Comparison of ENCODE assay signal across 30 cellular contexts in genomic region chr4:102089850-102090621, GRCh38.
"Had no signal": no experiment of that assay in that cellular context is flagged by ENCODE, and none has a peak within 500 bp of the region (broad histone marks: within the 10 kb centered on the region; RNA-seq: fewer than 3 reads in every experiment).

No MANE protein-coding gene starts in this region.

- H3K9me3 ChIP-seq: adrenal gland, ascending aorta, breast epithelium, colonic mucosa, esophagus squamous epithelium, gastroesophageal sphincter had no signal

- DNase-seq: activated CD4-positive, alpha-beta memory T cell treated with anti-CD3 and anti-CD28 coated beads for 36 hours; activated CD4-positive, alpha-beta T cell treated with anti-CD3 and anti-CD28 coated beads for 48 hours; activated CD4-positive, CD25-positive, alpha-beta regulatory T cell; activated CD4-positive, CD25-positive, alpha-beta regulatory T cell treated with anti-CD3 and anti-CD28 coated beads, Interleukin-2, amount 50 U/mL, for 72 hours; activated CD8-positive, alpha-beta memory T cell treated with anti-CD3 and anti-CD28 coated beads, Interleukin-2, amount 10 ng/mL, durations not matched to agents 7 days and 5 days; activated CD8-positive, alpha-beta memory T cell treated with anti-CD3 and anti-CD28 coated beads, Interleukin-2, amount 50 U/mL, for 4 hours; activated CD8-positive, alpha-beta T cell treated with anti-CD3 and anti-CD28 coated beads, Interleukin-2, amount 10 ng/mL, durations not matched to agents 7 days and 5 days; activated effector memory CD4-positive, alpha-beta T cell treated with anti-CD3 and anti-CD28 coated beads, Interleukin-2, amount 50 U/mL, for 16 hours; activated naive CD4-positive, alpha-beta T cell treated with anti-CD3 and anti-CD28 coated beads for 36 hours; activated naive CD8-positive, alpha-beta T cell treated with anti-CD3 and anti-CD28 coated beads for 36 hours; activated naive CD8-positive, alpha-beta T cell treated with anti-CD3 and anti-CD28 coated beads, Interleukin-2, amount 50 U/mL, for 24 hours; activated T-cell treated with anti-CD3 and anti-CD28 coated beads, Interleukin-2, amount 50 U/mL, for 1 hour; activated T-cell treated with anti-CD3 and anti-CD28 coated beads, Interleukin-2, amount 50 U/mL, for 48 hours; adrenal gland; central memory CD4-positive, alpha-beta T cell; cerebellar nuclear complex; colonic mucosa; effector CD8-positive, alpha-beta T cell; esophagus squamous epithelium; foreskin melanocyte; T-helper 1 cell; T-helper 17 cell; T1000 had no signal

- ATAC-seq: activated CD8-positive, alpha-beta memory T cell treated with anti-CD3 and anti-CD28 coated beads, Interleukin-2, amount 10 ng/mL, durations not matched to agents 7 days and 5 days; activated CD8-positive, alpha-beta T cell treated with anti-CD3 and anti-CD28 coated beads, Interleukin-2, amount 10 ng/mL, durations not matched to agents 7 days and 5 days; activated naive CD8-positive, alpha-beta T cell treated with anti-CD3 and anti-CD28 coated beads, Interleukin-2, amount 50 U/mL, for 24 hours; gastroesophageal sphincter; T-helper 17 cell had no signal

- H3K27ac ChIP-seq: adrenal gland, ascending aorta, breast epithelium, cardiac muscle cell, colonic mucosa, epithelial cell of prostate, esophagus squamous epithelium, gastroesophageal sphincter had no signal

- FAIRE-seq: endometrium, endothelial cell of umbilical vein had no signal

- H3K36me3 ChIP-seq: adrenal gland, ascending aorta, breast epithelium, cardiac muscle cell, colonic mucosa, esophagus squamous epithelium, gastroesophageal sphincter had no signal

- H3K4me1 ChIP-seq: adrenal gland, ascending aorta, breast epithelium, colonic mucosa, esophagus squamous epithelium, gastroesophageal sphincter had no signal

- H3K4me3 ChIP-seq: adrenal gland, ascending aorta, breast epithelium, cardiac muscle cell, colonic mucosa, esophagus squamous epithelium, gastroesophageal sphincter had no signal

- H3K27me3 ChIP-seq: adrenal gland, ascending aorta, breast epithelium, cardiac muscle cell, colonic mucosa, esophagus squamous epithelium, gastroesophageal sphincter had no signal
